19 cellular contexts compared by ENCODE assay signal in the genomic region with DNA sequence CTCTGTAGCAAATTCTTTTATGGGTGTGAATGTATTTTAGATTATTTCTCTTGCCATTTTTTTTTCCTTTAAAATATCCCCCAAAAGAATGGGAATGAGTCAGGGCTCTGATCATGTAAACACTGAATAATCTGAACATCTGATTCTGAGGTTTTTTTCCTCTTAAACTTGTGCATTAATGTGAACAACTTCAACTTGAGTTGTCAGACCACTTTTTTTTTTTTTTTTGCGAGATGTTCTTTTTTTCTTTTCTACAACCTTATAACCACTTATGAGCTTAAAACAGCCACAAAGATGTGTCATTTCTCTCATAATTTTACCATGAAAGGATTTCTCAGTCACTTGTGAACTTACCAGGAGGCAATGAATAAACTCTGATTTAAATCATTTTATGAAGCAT.
A peak's percentile ranks its signal among the peaks of the same experiment; 100 is the strongest.
DNase-seq lines count a peak whose midpoint lies in the region; ATAC-seq, FAIRE-seq and TF ChIP-seq lines count a peak whose summit lies in the region.
"Had no signal": no experiment of that assay in that cellular context is flagged by ENCODE, and none has a peak within 500 bp of the region (broad histone marks: within the 10 kb centered on the region; RNA-seq: fewer than 3 reads in every experiment).

No MANE protein-coding gene starts in this region.

- no peak overlapping the region for H3K27ac ChIP-seq in fibroblast of lung (ENCODE audit: insufficient read depth, low read length)
- no peak overlapping the region for H3K27ac ChIP-seq in pancreas
- H3K27ac ChIP-seq: C4-2B had no signal

- H3K27me3 Mint-ChIP-seq in activated CD4-positive, alpha-beta T cell treated with anti-CD3 and anti-CD28 coated beads for 36 hours, result peaks cover 4% of the 10 kb centered on the region

- H3K36me3 Mint-ChIP-seq in activated CD4-positive, alpha-beta T cell treated with anti-CD3 and anti-CD28 coated beads for 36 hours (ENCODE audit: low read depth), result no peaks in the 10 kb centered on the region

- no peak overlapping the region for H2AFZ ChIP-seq in fibroblast of lung (ENCODE audit: low read length)

- TF ChIP-seq CTCF in fibroblast of lung (conservative IDR thresholded peaks at IDR 0.05 in 1 of 2, IDR thresholded peaks at IDR 0.05 in 1 of 2; ENCODE audit: low read depth in 1 of 2, low read length in 2 of 2) (no peak), pancreas (IDR thresholded peaks at IDR 0.05) (no peak)

- peaks cover 6% of the 10 kb centered on the region for H3K9me3 Mint-ChIP-seq in activated CD4-positive, alpha-beta T cell treated with anti-CD3 and anti-CD28 coated beads for 36 hours (ENCODE audit: low read depth)

- intact Hi-C loops in pancreas (cut with DNase I), result no loop called here
- intact Hi-C loops in activated CD4-positive, alpha-beta T cell treated with anti-CD3 and anti-CD28 coated beads for 36 hours (cut with DNase I, micrococcal nuclease), result no loop called here

- H3K4me1 Mint-ChIP-seq in activated CD4-positive, alpha-beta T cell treated with anti-CD3 and anti-CD28 coated beads for 36 hours, result no peaks in the 10 kb centered on the region
- H3K4me1 Mint-ChIP-seq: CD4-positive, alpha-beta memory T cell had no signal

- H3K9me3 ChIP-seq in fibroblast of lung (ENCODE audit: control insufficient read depth, insufficient read depth, low read depth, low read length) (no peaks in the 10 kb centered on the region), pancreas (no peaks in the 10 kb centered on the region)

- H3K9ac ChIP-seq in fibroblast of lung (ENCODE audit: insufficient read depth, low read length), result no peak overlapping the region

- WGBS in pancreas, 2 donors, result 75 to 84% methylated on average over 1 of the region's 1 CpG

- H3K4me2 ChIP-seq in fibroblast of lung (ENCODE audit: extremely low read depth, insufficient read depth, low read length), result no peak overlapping the region

- DNase-seq in ELR (ENCODE audit: low read depth), result peak; percentile 71
- DNase-seq in M059J (ENCODE audit: low read depth), result peak; percentile 19
- peak; percentile 23 to 69 for DNase-seq in fibroblast of lung (ENCODE audit: low read depth in 2 of 2)
- peak; percentile 27 for DNase-seq in non-pigmented ciliary epithelial cell (ENCODE audit: low read depth)
- no peak for DNase-seq in pancreas
- DNase-seq in midbrain (lab: John Stamatoyannopoulos, UW), result no peak
- DNase-seq in activated CD4-positive, alpha-beta T cell treated with anti-CD3 and anti-CD28 coated beads for 36 hours, result no peak
- DNase-seq: CD4-positive, alpha-beta memory T cell; DMS153; DMS79 treated with DMSO at 0.1 percent for 48 hours; GOT3; H9; KBM-7 had no signal

- H3K4me3 Mint-ChIP-seq in activated CD4-positive, alpha-beta T cell treated with anti-CD3 and anti-CD28 coated beads for 36 hours, result no peak overlapping the region
- H3K4me3 Mint-ChIP-seq: B cell; CD4-positive, alpha-beta memory T cell; H9 had no signal

- CTCF ChIA-PET in activated CD4-positive, alpha-beta T cell treated with anti-CD3 and anti-CD28 coated beads for 36 hours (lab: Charles Lee), result interaction anchor here (0.6 to 0.7 kb wide), 2 partner anchors 39 to 55 kb away, joined by 3 read pairs; no protein-coding TSS in a partner anchor

- H3K4me3 ChIP-seq in fibroblast of lung (replicated peaks in 1 of 4; ENCODE audit: control extremely low read depth in 1 of 4, insufficient read depth in 1 of 4, low read depth in 3 of 4, low read length in 4 of 4) (no peak overlapping the region), pancreas (no peak overlapping the region)

- ATAC-seq in pancreas (no peak), HG02623 (IDR thresholded peaks at IDR 0.05; ENCODE audit: unreplicated experiment) (no peak)
- ATAC-seq in activated CD4-positive, alpha-beta T cell treated with anti-CD3 and anti-CD28 coated beads for 36 hours, result no peak

- POLR2A ChIA-PET in activated CD4-positive, alpha-beta T cell treated with anti-CD3 and anti-CD28 coated beads for 36 hours (lab: Charles Lee), result interaction anchor here (0.6 kb wide), 1 partner anchor 87 kb away, joined by 3 read pairs; no protein-coding TSS in a partner anchor

- H4K20me1 ChIP-seq in fibroblast of lung (ENCODE audit: control insufficient read depth, extremely low read depth, insufficient read depth, low read length), result no peaks in the 10 kb centered on the region

- no peak overlapping the region for H3K27ac Mint-ChIP-seq in activated CD4-positive, alpha-beta T cell treated with anti-CD3 and anti-CD28 coated beads for 36 hours
- H3K27ac Mint-ChIP-seq: B cell; CD4-positive, alpha-beta memory T cell; H9 had no signal

- H3K27me3 ChIP-seq in fibroblast of lung (ENCODE audit: control insufficient read depth, insufficient read depth, low read length), result no peaks in the 10 kb centered on the region
- no peaks in the 10 kb centered on the region for H3K27me3 ChIP-seq in pancreas

- no peaks in the 10 kb centered on the region for H3K36me3 ChIP-seq in fibroblast of lung (ENCODE audit: control insufficient read depth, insufficient read depth, low read length)
- no peaks in the 10 kb centered on the region for H3K36me3 ChIP-seq in pancreas

- no peak for FAIRE-seq in pancreas (lab: Jason Lieb, UNC)
- FAIRE-seq: A204.1, D721Med, GM12891 had no signal

- no peaks in the 10 kb centered on the region for H3K4me1 ChIP-seq in fibroblast of lung (ENCODE audit: control insufficient read depth, extremely low read depth, insufficient read depth, low read length)
- H3K4me1 ChIP-seq in pancreas, result peaks cover 0 to under 1% (median 0%) of the 10 kb centered on the region in 3 donors

- H3K79me2 ChIP-seq in fibroblast of lung (ENCODE audit: control insufficient read depth, insufficient read depth, low read length), result no peaks in the 10 kb centered on the region

Comparison
In these comparisons a context has a peak if more than half of its experiments do, and no peak if none do; other contexts are left out.
1. DNase-seq: peak in ELR (single experiment), M059J (single experiment), fibroblast of lung (2 of 2) and non-pigmented ciliary epithelial cell (single experiment); none in pancreas (0 of 6), midbrain (single experiment) and activated CD4-positive, alpha-beta T cell treated with anti-CD3 and anti-CD28 coated beads for 36 hours (single experiment).